ENCODE assay signal across 16 cellular contexts in the genomic region with DNA sequence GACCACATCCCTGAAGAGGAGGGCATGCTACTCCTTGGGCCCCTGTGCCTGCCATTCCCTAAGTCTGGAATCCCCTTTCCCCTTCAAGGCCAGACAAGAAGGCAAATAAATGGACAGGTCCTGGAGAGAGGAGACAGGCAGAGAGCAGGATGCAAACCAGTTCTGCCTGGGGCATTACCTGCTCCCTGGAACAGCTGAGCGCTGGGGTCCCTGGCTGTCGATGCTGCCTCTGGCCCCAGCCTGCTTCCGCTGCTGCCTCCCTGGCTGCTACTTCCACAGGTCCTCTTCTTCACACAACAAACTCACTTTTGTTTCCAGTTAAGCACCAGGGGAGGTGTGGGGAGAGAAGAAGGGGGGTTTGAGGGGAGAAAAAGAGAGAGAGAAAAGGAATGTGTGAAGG. TPM values are rescaled to one million over a fixed set of nuclear protein-coding genes. Genes with fewer than 3 reads are reported as not detected.
DNase-seq lines count a peak whose midpoint lies in the region; ATAC-seq and TF ChIP-seq lines count a peak whose summit lies in the region.
"Had no signal": no experiment of that assay in that cellular context is flagged by ENCODE, and none has a peak within 500 bp of the region (broad histone marks: within the 10 kb centered on the region; RNA-seq: fewer than 3 reads in every experiment).

No MANE protein-coding gene starts in this region.

- ATAC-seq in gastrocnemius medialis (no peak), HG03095 (IDR thresholded peaks at IDR 0.05; ENCODE audit: unreplicated experiment) (no peak), GM19023 (IDR thresholded peaks at IDR 0.05; ENCODE audit: unreplicated experiment) (no peak)
- ATAC-seq: A549 had no signal

- H3K36me3 Mint-ChIP-seq in activated CD4-positive, alpha-beta T cell treated with anti-CD3 and anti-CD28 coated beads, Interleukin-2, amount 10 ng/mL, durations not matched to agents 24 days and 14 days (ENCODE audit: low read depth), result no peaks in the 10 kb centered on the region
- peaks cover 5% of the 10 kb centered on the region for H3K36me3 Mint-ChIP-seq in IgD-negative memory B cell
- no peaks in the 10 kb centered on the region for H3K36me3 Mint-ChIP-seq in activated naive CD8-positive, alpha-beta T cell treated with anti-CD3 and anti-CD28 coated beads for 36 hours

- H3K9me3 ChIP-seq in parathyroid adenoma (ENCODE audit: control insufficient read depth, low read length) (no peaks in the 10 kb centered on the region), gastrocnemius medialis (no peaks in the 10 kb centered on the region)
- H3K9me3 ChIP-seq: A549, breast epithelium, lower lobe of right lung, right atrium auricular region had no signal

- H2AFZ ChIP-seq in parathyroid adenoma, result peak overlapping the region; percentile 83

- H3K4me3 ChIP-seq in parathyroid adenoma (ENCODE audit: low read depth, low read length), result no peak overlapping the region
- no peak overlapping the region for H3K4me3 ChIP-seq in gastrocnemius medialis
- H3K4me3 ChIP-seq: A549, breast epithelium, lower lobe of right lung, right atrium auricular region had no signal

- TF ChIP-seq POLR2A in gastrocnemius medialis (IDR thresholded peaks at IDR 0.05), result no peak

- H3K27me3 ChIP-seq in parathyroid adenoma (ENCODE audit: control insufficient read depth, insufficient read depth, low read length), result no peaks in the 10 kb centered on the region
- H3K27me3 ChIP-seq in gastrocnemius medialis, result no peaks in the 10 kb centered on the region
- H3K27me3 ChIP-seq: breast epithelium, right atrium auricular region had no signal

- intact Hi-C loops in activated CD4-positive, alpha-beta T cell treated with anti-CD3 and anti-CD28 coated beads, Interleukin-2, amount 10 ng/mL, durations not matched to agents 24 days and 14 days (cut with micrococcal nuclease), result no loop called here
- intact Hi-C loops in gastrocnemius medialis (cut with DNase I; ENCODE audit: low total_unique reads), result no loop called here

- H3K4me1 Mint-ChIP-seq in activated CD4-positive, alpha-beta T cell treated with anti-CD3 and anti-CD28 coated beads, Interleukin-2, amount 10 ng/mL, durations not matched to agents 24 days and 14 days, result peaks cover 11% of the 10 kb centered on the region
- H3K4me1 Mint-ChIP-seq in IgD-negative memory B cell, result peaks cover 10 to 18% (median 11%) of the 10 kb centered on the region in 3 donors
- H3K4me1 Mint-ChIP-seq in activated naive CD8-positive, alpha-beta T cell treated with anti-CD3 and anti-CD28 coated beads for 36 hours, result peaks cover 14% of the 10 kb centered on the region

- H3K27me3 Mint-ChIP-seq in activated CD4-positive, alpha-beta T cell treated with anti-CD3 and anti-CD28 coated beads, Interleukin-2, amount 10 ng/mL, durations not matched to agents 24 days and 14 days, result no peaks in the 10 kb centered on the region
- H3K27me3 Mint-ChIP-seq in IgD-negative memory B cell, result no peaks in the 10 kb centered on the region
- H3K27me3 Mint-ChIP-seq in activated naive CD8-positive, alpha-beta T cell treated with anti-CD3 and anti-CD28 coated beads for 36 hours, result no peaks in the 10 kb centered on the region

- peak overlapping the region; percentile 31 for H3K27ac Mint-ChIP-seq in activated CD4-positive, alpha-beta T cell treated with anti-CD3 and anti-CD28 coated beads, Interleukin-2, amount 10 ng/mL, durations not matched to agents 24 days and 14 days
- peak overlapping the region; percentile 47 to 87 (median 82) for H3K27ac Mint-ChIP-seq in IgD-negative memory B cell
- peak overlapping the region; percentile 76 for H3K27ac Mint-ChIP-seq in activated naive CD8-positive, alpha-beta T cell treated with anti-CD3 and anti-CD28 coated beads for 36 hours

- H3K27ac ChIP-seq in parathyroid adenoma, result no peak overlapping the region
- no peak overlapping the region for H3K27ac ChIP-seq in gastrocnemius medialis
- H3K27ac ChIP-seq: A549, breast epithelium, right atrium auricular region had no signal

- H3K9me3 Mint-ChIP-seq in activated CD4-positive, alpha-beta T cell treated with anti-CD3 and anti-CD28 coated beads, Interleukin-2, amount 10 ng/mL, durations not matched to agents 24 days and 14 days, result no peaks in the 10 kb centered on the region
- H3K9me3 Mint-ChIP-seq in IgD-negative memory B cell, result no peaks in the 10 kb centered on the region
- no peaks in the 10 kb centered on the region for H3K9me3 Mint-ChIP-seq in activated naive CD8-positive, alpha-beta T cell treated with anti-CD3 and anti-CD28 coated beads for 36 hours

- H3K36me3 ChIP-seq in parathyroid adenoma (ENCODE audit: control insufficient read depth, insufficient read depth, low read length) (no peaks in the 10 kb centered on the region), gastrocnemius medialis (no peaks in the 10 kb centered on the region)
- H3K36me3 ChIP-seq: breast epithelium, lower lobe of right lung, right atrium auricular region had no signal

- H3K79me2 ChIP-seq in parathyroid adenoma, result no peaks in the 10 kb centered on the region

- H3K9ac ChIP-seq in parathyroid adenoma, result no peak overlapping the region

- TF ChIP-seq CTCF in parathyroid adenoma (IDR thresholded peaks at IDR 0.05), result no peak
- no peak for TF ChIP-seq CTCF in gastrocnemius medialis (IDR thresholded peaks at IDR 0.05 in 4 of 5, conservative IDR thresholded peaks at IDR 0.05 in 1 of 5)

- H3K4me1 ChIP-seq in parathyroid adenoma (peaks cover 13% of the 10 kb centered on the region), gastrocnemius medialis (no peaks in the 10 kb centered on the region)
- H3K4me1 ChIP-seq: A549, breast epithelium had no signal

- H3K4me2 ChIP-seq in parathyroid adenoma (ENCODE audit: low read length), result no peak overlapping the region
- H3K4me2 ChIP-seq: A549 had no signal

- in situ Hi-C loops in gastrocnemius medialis (cut with MboI; ENCODE audit: low sequenced_read_pairs in 4 of 4), result no loop called here

- H3K4me3 Mint-ChIP-seq in activated CD4-positive, alpha-beta T cell treated with anti-CD3 and anti-CD28 coated beads, Interleukin-2, amount 10 ng/mL, durations not matched to agents 24 days and 14 days, result peak overlapping the region; percentile 26
- H3K4me3 Mint-ChIP-seq in IgD-negative memory B cell, result peak overlapping the region; percentile 6 to 78 (median 32)
- no peak overlapping the region for H3K4me3 Mint-ChIP-seq in activated naive CD8-positive, alpha-beta T cell treated with anti-CD3 and anti-CD28 coated beads for 36 hours

- no peak for DNase-seq in activated CD4-positive, alpha-beta T cell treated with anti-CD3 and anti-CD28 coated beads, Interleukin-2, amount 10 ng/mL, durations not matched to agents 24 days and 14 days
- DNase-seq in activated CD4-positive, alpha-beta T cell treated with anti-CD3 and anti-CD28 coated beads, Interleukin-2, amount 50 U/mL, for 4 hours, result no peak
- DNase-seq in activated naive CD8-positive, alpha-beta T cell treated with anti-CD3 and anti-CD28 coated beads for 36 hours, result no peak
- no peak for DNase-seq in gastrocnemius medialis
- DNase-seq: activated CD4-positive, CD25-positive, alpha-beta regulatory T cell treated with anti-CD3 and anti-CD28 coated beads, Interleukin-2, amount 50 U/mL, for 72 hours; COR-L47; GOT3; lower lobe of right lung; NCI-H1105 treated with DMSO at 0.1 percent for 48 hours had no signal

RNA-seq across cellular contexts. Expression of a gene that starts 53.1 kb away (rescaled TPM):
- total RNA-seq in activated CD4-positive, alpha-beta T cell treated with anti-CD3 and anti-CD28 coated beads, Interleukin-2, amount 10 ng/mL, durations not matched to agents 24 days and 14 days, result 0.93 and 1.4 TPM in 2 replicates
- polyA plus RNA-seq in IgD-negative memory B cell, result 1.2 TPM
- total RNA-seq in activated naive CD8-positive, alpha-beta T cell treated with anti-CD3 and anti-CD28 coated beads for 36 hours, result 1 to 10 TPM in 1 of 2 experiments, under 1 TPM in 1; 0.74 to 1.5 TPM
- 1 to 10 TPM in 1 of 4 donors, under 1 TPM in 3; 0.24 to 3.8 (median 0.59) TPM for total RNA-seq in gastrocnemius medialis

Comparison
In these comparisons a context has a peak if more than half of its experiments do, and no peak if none do; other contexts are left out.
1. H3K27ac Mint-ChIP-seq: peak in every context shown above with its lines; median percentile 82 in IgD-negative memory B cell; 76 in activated naive CD8-positive, alpha-beta T cell treated with anti-CD3 and anti-CD28 coated beads for 36 hours; 31 in activated CD4-positive, alpha-beta T cell treated with anti-CD3 and anti-CD28 coated beads, Interleukin-2, amount 10 ng/mL, durations not matched to agents 24 days and 14 days.